ENCODE assay signal across 1 cellular context in the genomic region with DNA sequence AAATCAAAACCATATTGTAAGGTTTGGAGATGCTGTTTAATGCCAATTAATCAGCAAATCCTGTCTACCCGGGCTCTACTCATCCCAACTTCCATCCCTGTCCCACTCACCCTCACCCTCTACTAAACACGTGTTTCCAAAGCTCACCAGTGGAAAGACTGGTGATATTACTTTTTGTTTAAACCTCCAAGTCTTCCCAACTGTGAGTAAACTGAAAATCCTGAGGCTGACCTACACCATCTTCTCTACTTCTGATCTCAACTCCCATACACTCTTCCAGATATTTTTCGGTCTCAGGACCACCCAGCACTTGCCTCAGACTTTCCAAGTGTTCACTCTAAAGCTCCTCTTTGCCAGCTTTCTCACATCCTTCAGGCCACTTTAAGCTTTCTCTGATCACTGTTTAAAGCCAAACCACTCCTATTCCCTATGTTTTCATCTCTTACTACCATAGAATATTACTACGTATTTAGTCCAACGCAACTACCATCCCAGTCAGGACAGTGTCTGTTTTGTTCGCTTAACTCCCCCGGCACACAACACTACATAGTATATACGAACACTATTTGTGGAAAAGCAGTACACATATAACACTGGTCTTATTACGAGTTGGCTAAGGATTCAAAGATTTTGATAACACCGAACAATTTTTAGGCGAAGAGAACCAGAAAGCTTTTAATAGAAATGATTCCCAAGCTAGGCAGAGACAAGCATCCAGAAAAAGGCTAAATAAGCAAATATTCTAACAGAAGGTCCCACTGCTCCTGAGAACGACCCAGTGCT.
A peak's percentile ranks its signal among the peaks of the same experiment; 100 is the strongest.
TF ChIP-seq lines count a peak whose summit lies in the region.

No MANE protein-coding gene starts in this region.

TF ChIP-seq in GM12878, 131 proteins besides CTCF, POLR2A, EP300 and RAD21:
- TF ChIP-seq, protein P1, sequence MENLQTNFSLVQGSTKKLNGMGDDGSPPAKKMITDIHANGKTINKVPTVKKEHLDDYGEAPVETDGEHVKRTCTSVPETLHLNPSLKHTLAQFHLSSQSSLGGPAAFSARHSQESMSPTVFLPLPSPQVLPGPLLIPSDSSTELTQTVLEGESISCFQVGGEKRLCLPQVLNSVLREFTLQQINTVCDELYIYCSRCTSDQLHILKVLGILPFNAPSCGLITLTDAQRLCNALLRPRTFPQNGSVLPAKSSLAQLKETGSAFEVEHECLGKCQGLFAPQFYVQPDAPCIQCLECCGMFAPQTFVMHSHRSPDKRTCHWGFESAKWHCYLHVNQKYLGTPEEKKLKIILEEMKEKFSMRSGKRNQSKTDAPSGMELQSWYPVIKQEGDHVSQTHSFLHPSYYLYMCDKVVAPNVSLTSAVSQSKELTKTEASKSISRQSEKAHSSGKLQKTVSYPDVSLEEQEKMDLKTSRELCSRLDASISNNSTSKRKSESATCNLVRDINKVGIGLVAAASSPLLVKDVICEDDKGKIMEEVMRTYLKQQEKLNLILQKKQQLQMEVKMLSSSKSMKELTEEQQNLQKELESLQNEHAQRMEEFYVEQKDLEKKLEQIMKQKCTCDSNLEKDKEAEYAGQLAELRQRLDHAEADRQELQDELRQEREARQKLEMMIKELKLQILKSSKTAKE (IDR thresholded peaks at IDR 0.05; ENCODE audit: low read depth, poor library complexity, severe bottlenecking): no peak
- TF ChIP-seq MTA3 (IDR thresholded peaks at IDR 0.05; ENCODE audit: borderline replicate concordance, low read length): peak; percentile 27; the same call in 1 of the 2 replicates
- no peak for TF ChIP-seq SIN3A (IDR thresholded peaks at IDR 0.05; ENCODE audit: low read depth, low read length)
